32 cellular contexts compared by ENCODE assay signal in the genomic region with DNA sequence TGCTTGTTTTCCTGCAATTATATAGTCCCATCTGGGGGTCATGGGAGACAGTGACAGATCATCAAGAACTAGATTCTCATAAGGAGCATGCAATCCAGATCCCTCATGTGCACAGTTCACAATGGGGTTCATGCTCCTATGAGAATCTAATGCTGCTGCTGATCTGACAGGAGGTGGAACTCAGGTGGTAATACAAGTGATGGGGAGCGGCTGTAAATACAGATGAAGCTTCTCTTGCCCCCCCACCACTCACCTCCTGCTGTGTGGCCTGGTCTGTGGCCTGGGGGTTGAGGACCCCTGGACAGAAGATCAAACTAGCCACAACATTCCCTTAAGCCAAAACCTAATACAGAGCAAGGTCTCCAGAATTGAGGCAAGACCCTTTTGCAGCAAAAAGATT.
DNase-seq lines count a peak whose midpoint lies in the region; ATAC-seq and TF ChIP-seq lines count a peak whose summit lies in the region.
"Had no signal": no experiment of that assay in that cellular context is flagged by ENCODE, and none has a peak within 500 bp of the region (broad histone marks: within the 10 kb centered on the region; RNA-seq: fewer than 3 reads in every experiment).

No MANE protein-coding gene starts in this region.

- DNase-seq in NCI-H69 (lab: John Stamatoyannopoulos, UW) (peak; percentile 31), WTC11 (ENCODE audit: low spot score) (no peak), PC-9 (no peak), C1 segment of cervical spinal cord (lab: John Stamatoyannopoulos, UW) (no peak), NCI-H774 (lab: John Stamatoyannopoulos, UW) (no peak)
- DNase-seq: 8988T; ACHN; AML-193; BE2C; Caco-2; Calu3; CD4-positive, alpha-beta memory T cell; CD4-positive, alpha-beta T cell; CD4-positive, CD25-positive, alpha-beta regulatory T cell; CD8-positive, alpha-beta memory T cell; CD8-positive, alpha-beta T cell; COR-L47; DMS 273 treated with DMSO at 0.1 percent for 48 hours; DMS153; DMS53; DMS79; DMS79 treated with DMSO at 0.1 percent for 48 hours; DND-41; EL had no signal

- peaks cover 10% of the 10 kb centered on the region; the same call in 1 of the 2 replicates for H3K36me3 Mint-ChIP-seq in WTC11
- H3K36me3 Mint-ChIP-seq: CD14-positive monocyte; CD4-positive, alpha-beta memory T cell; CD4-positive, CD25-positive, alpha-beta regulatory T cell; CD8-positive, alpha-beta memory T cell; CD8-positive, alpha-beta T cell had no signal

- H3K9me3 Mint-ChIP-seq in WTC11 = peaks cover 5% of the 10 kb centered on the region; the same call in 1 of the 2 replicates
- H3K9me3 Mint-ChIP-seq: CD4-positive, alpha-beta memory T cell; CD4-positive, alpha-beta T cell; CD8-positive, alpha-beta memory T cell; CD8-positive, alpha-beta T cell had no signal

- POLR2A ChIA-PET in HEK293 (lab: Yijun Ruan, JAX) = no interaction called here
- POLR2A ChIA-PET in WTC11 (lab: Charles Lee) = no interaction called here
- POLR2A ChIA-PET in PC-9 (lab: Charles Lee; ENCODE audit: unreplicated experiment) = no interaction called here

- no peak overlapping the region for H3K4me2 ChIP-seq in PC-9
- H3K4me2 ChIP-seq: A549; BLaER1; BLaER1 treated with 17β-estradiol and CSF1 and Interleukin-3, amounts not matched to agents 10 nM and 100 nM had no signal

- intact Hi-C loops in PC-9 (cut with micrococcal nuclease; ENCODE audit: unreplicated experiment) = no loop called here

- H3K4me1 ChIP-seq in HEK293 (ENCODE audit: control insufficient read depth, insufficient read depth, low read length) = no peaks in the 10 kb centered on the region
- no peaks in the 10 kb centered on the region for H3K4me1 ChIP-seq in PC-9 (replicated peaks; ENCODE audit: insufficient read depth)
- H3K4me1 ChIP-seq: A549, BE2C, BLaER1, Caco-2 had no signal

- H3K27me3 Mint-ChIP-seq in WTC11 (ENCODE audit: low read depth) = no peaks in the 10 kb centered on the region

- H3K27me3 ChIP-seq in PC-9 (ENCODE audit: insufficient read depth, low read depth) = no peaks in the 10 kb centered on the region
- H3K27me3 ChIP-seq: BE2C; BLaER1; BLaER1 treated with 17β-estradiol and CSF1 and Interleukin-3, amounts not matched to agents 10 nM and 100 nM had no signal

- H3K79me2 ChIP-seq in PC-9 (ENCODE audit: low read depth) = no peaks in the 10 kb centered on the region

- no peak overlapping the region for H3K4me3 Mint-ChIP-seq in WTC11
- H3K4me3 Mint-ChIP-seq: B cell; CD14-positive monocyte; CD4-positive, alpha-beta memory T cell; CD4-positive, alpha-beta T cell; CD4-positive, CD25-positive, alpha-beta regulatory T cell; CD8-positive, alpha-beta memory T cell; CD8-positive, alpha-beta T cell had no signal

- no peak overlapping the region for H3K27ac Mint-ChIP-seq in WTC11
- H3K27ac Mint-ChIP-seq: B cell; CD14-positive monocyte; CD4-positive, alpha-beta memory T cell; CD4-positive, alpha-beta T cell; CD4-positive, CD25-positive, alpha-beta regulatory T cell; CD8-positive, alpha-beta T cell had no signal

- no peak overlapping the region for H3K27ac ChIP-seq in HEK293 (ENCODE audit: extremely low read depth, low read depth, low read length)
- H3K27ac ChIP-seq in PC-9 = no peak overlapping the region
- H3K27ac ChIP-seq: 22Rv1; A549; BLaER1; BLaER1 treated with 17β-estradiol and CSF1 and Interleukin-3, amounts not matched to agents 10 nM and 100 nM; C4-2B had no signal

- no peak overlapping the region for H2AFZ ChIP-seq in PC-9

- H3K4me3 ChIP-seq in HEK293 (ENCODE audit: low read depth, low read length) (no peak overlapping the region), PC-9 (no peak overlapping the region)
- H3K4me3 ChIP-seq: A549; BLaER1; BLaER1 treated with 17β-estradiol and CSF1 and Interleukin-3, amounts not matched to agents 10 nM and 100 nM had no signal

- H3K4me1 Mint-ChIP-seq in WTC11 = peaks cover 14% of the 10 kb centered on the region
- H3K4me1 Mint-ChIP-seq: CD14-positive monocyte; CD4-positive, alpha-beta memory T cell; CD4-positive, CD25-positive, alpha-beta regulatory T cell; CD8-positive, alpha-beta memory T cell had no signal

- no peak for TF ChIP-seq CTCF in HEK293 (tag by site-specific recombination; IDR thresholded peaks at IDR 0.05)
- TF ChIP-seq CTCF in WTC11 (IDR thresholded peaks at IDR 0.05) = no peak
- no peak for TF ChIP-seq CTCF in PC-9 (conservative IDR thresholded peaks at IDR 0.05)

- H3K9me2 ChIP-seq in PC-9 (ENCODE audit: insufficient read depth) = no peaks in the 10 kb centered on the region

- no peaks in the 10 kb centered on the region for H3F3A ChIP-seq in PC-9 (ENCODE audit: insufficient read depth, low read depth)

- no peaks in the 10 kb centered on the region for H4K20me1 ChIP-seq in PC-9 (ENCODE audit: insufficient read depth)
- H4K20me1 ChIP-seq: BLaER1; BLaER1 treated with 17β-estradiol and CSF1 and Interleukin-3, amounts not matched to agents 10 nM and 100 nM had no signal

- no peaks in the 10 kb centered on the region for H3K9me3 ChIP-seq in HEK293 (ENCODE audit: control insufficient read depth, insufficient read depth, low read depth, low read length)
- no peaks in the 10 kb centered on the region for H3K9me3 ChIP-seq in PC-9 (ENCODE audit: insufficient read depth, low read depth)
- H3K9me3 ChIP-seq: A549, BE2C, BLaER1, Caco-2 had no signal

- CTCF ChIA-PET in HEK293 (lab: Yijun Ruan, JAX) = interaction anchor here (0.5 kb wide), 1 partner anchor 13 kb away, joined by 3 read pairs; no protein-coding TSS in a partner anchor
- CTCF ChIA-PET in WTC11 (lab: Charles Lee) = no interaction called here
- CTCF ChIA-PET in PC-9 (lab: Charles Lee) = no interaction called here

- H3K36me3 ChIP-seq in HEK293 (ENCODE audit: control insufficient read depth in 2 of 2, insufficient read depth in 1 of 2, low read length in 2 of 2) = peaks cover 0 to 4% of the 10 kb centered on the region in 2 experiments; a peak in 1 of 3 replicates
- H3K36me3 ChIP-seq in PC-9 (ENCODE audit: low read depth) = no peaks in the 10 kb centered on the region
- H3K36me3 ChIP-seq: BE2C; BLaER1; BLaER1 treated with 17β-estradiol and CSF1 and Interleukin-3, amounts not matched to agents 10 nM and 100 nM had no signal

- no TSS peak for BruUV-seq in PC-9 (replicated peaks; lab: Mats Ljungman, UMichigan)

- ATAC-seq in WTC11 = no peak
- ATAC-seq: A549; CD8-positive, alpha-beta T cell had no signal

TF ChIP-seq in HEK293, 187 proteins besides CTCF, POLR2A, EP300 and RAD21:
- TF ChIP-seq HOXC10 (CRISPR knock-in tag; IDR thresholded peaks at IDR 0.05) = no peak
- TF ChIP-seq ZNF610 (tag by site-specific recombination; IDR thresholded peaks at IDR 0.05; ENCODE audit: borderline replicate concordance) = peak; percentile 98

TF ChIP-seq in WTC11, 78 proteins besides CTCF, POLR2A, EP300 and RAD21:
- TF ChIP-seq ATF3 (CRISPR knock-in tag; conservative IDR thresholded peaks at IDR 0.05) (no peak), ZNF423 (CRISPR knock-in tag; IDR thresholded peaks at IDR 0.05) (peak; percentile 40; the same call in 1 of the 2 replicates)
- TF ChIP-seq, protein P1, sequence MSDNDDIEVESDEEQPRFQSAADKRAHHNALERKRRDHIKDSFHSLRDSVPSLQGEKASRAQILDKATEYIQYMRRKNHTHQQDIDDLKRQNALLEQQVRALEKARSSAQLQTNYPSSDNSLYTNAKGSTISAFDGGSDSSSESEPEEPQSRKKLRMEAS (CRISPR knock-in tag; IDR thresholded peaks at IDR 0.05) = no peak
TF ChIP-seq in WTC11: peak in this region for 1.

Comparison
In these comparisons a context has a peak if more than half of its experiments do, and no peak if none do; other contexts are left out.
1. Of the 8 proteins assayed by ChIP-seq in both HEK293 and WTC11: peak only in HEK293: none; only in WTC11: ZNF423; in both: none; in neither: 7.